Comparison of ENCODE assay signal across 16 cellular contexts in the genomic region with DNA sequence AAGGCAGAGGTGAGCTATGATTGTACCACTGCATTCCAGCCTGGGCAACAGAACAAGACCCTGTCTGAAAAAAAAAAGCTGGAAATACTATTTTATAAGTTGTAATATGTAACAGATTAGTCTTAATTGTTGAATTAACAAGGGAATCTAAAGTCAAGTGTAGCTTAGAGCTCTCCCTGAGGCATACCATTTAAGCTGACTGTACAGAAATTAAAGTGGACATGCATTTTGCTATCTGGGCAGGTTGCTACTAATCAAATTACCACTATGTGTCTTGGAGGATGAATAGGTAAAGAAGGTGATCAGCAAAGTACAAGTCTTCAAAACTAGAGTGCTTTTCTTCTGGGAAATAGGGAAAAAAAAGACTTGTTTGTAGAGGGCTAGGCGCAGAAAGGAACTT.
DNase-seq lines count a peak whose midpoint lies in the region; ATAC-seq, FAIRE-seq and TF ChIP-seq lines count a peak whose summit lies in the region.
"Had no signal": no experiment of that assay in that cellular context is flagged by ENCODE, and none has a peak within 500 bp of the region (broad histone marks: within the 10 kb centered on the region; RNA-seq: fewer than 3 reads in every experiment).

No MANE protein-coding gene starts in this region.

- no peak overlapping the region for H3K27ac ChIP-seq in breast epithelium
- H3K27ac ChIP-seq: 22Rv1, BLaER1 had no signal

- H3K27me3 Mint-ChIP-seq in MCF 10A (ENCODE audit: insufficient read depth, unreplicated experiment) (no peaks in the 10 kb centered on the region), mesothelial cell of epicardium (ENCODE audit: low read depth) (no peaks in the 10 kb centered on the region)

- H3K4me3 ChIP-seq in breast epithelium (no peak overlapping the region), bronchial epithelial cell (ENCODE audit: low read depth, low read length) (no peak overlapping the region)
- H3K4me3 ChIP-seq: BLaER1 had no signal

- H3K27me3 ChIP-seq in breast epithelium (no peaks in the 10 kb centered on the region), bronchial epithelial cell (ENCODE audit: control insufficient read depth, insufficient read depth, low read length) (no peaks in the 10 kb centered on the region)
- H3K27me3 ChIP-seq: BLaER1 had no signal

- H3K4me1 Mint-ChIP-seq in MCF 10A (ENCODE audit: insufficient read depth, unreplicated experiment) (peaks cover 56% of the 10 kb centered on the region), mesothelial cell of epicardium (peaks cover 61% of the 10 kb centered on the region)
- H3K4me1 Mint-ChIP-seq: CD8-positive, alpha-beta memory T cell had no signal

- no peak for ATAC-seq in HG03045 (IDR thresholded peaks at IDR 0.05; ENCODE audit: unreplicated experiment)
- ATAC-seq: HCT116 had no signal

- POLR2A ChIA-PET in MCF 10A (lab: Yijun Ruan, JAX), result interaction anchor here (1.1 to 1.6 kb wide), 2 partner anchors 75 to 316 kb away, joined by 3 to 4 read pairs; partner anchors contain the start of gene PGRMC2

- CTCF ChIA-PET in MCF 10A (lab: Yijun Ruan, JAX), result interaction anchor here (1.1 to 1.3 kb wide), 2 partner anchors 33 to 38 kb away, joined by 5 to 7 read pairs; no protein-coding TSS in a partner anchor

- H3K4me3 Mint-ChIP-seq in MCF 10A (ENCODE audit: unreplicated experiment) (no peak overlapping the region), mesothelial cell of epicardium (no peak overlapping the region)
- H3K4me3 Mint-ChIP-seq: CD8-positive, alpha-beta memory T cell had no signal

- no TSS peak for BruUV-seq in MCF 10A (replicated peaks; lab: Mats Ljungman, UMichigan)

- H3K36me3 ChIP-seq in breast epithelium (no peaks in the 10 kb centered on the region), bronchial epithelial cell (ENCODE audit: control insufficient read depth, insufficient read depth, low read length) (no peaks in the 10 kb centered on the region)
- H3K36me3 ChIP-seq: BLaER1 had no signal

- H3K4me1 ChIP-seq in breast epithelium, result no peaks in the 10 kb centered on the region
- H3K4me1 ChIP-seq: BLaER1 had no signal

- H3K9me3 ChIP-seq in breast epithelium, result no peaks in the 10 kb centered on the region
- H3K9me3 ChIP-seq: BLaER1, Caco-2 had no signal

- no peak for FAIRE-seq in bronchial epithelial cell (lab: Jason Lieb, UNC)
- FAIRE-seq: H54 had no signal

- DNase-seq in MCF 10A (ENCODE audit: unreplicated experiment), result no peak
- no peak for DNase-seq in breast epithelium (ENCODE audit: low spot score in 2 of 2)
- peak; percentile 8 for DNase-seq in bronchial epithelial cell (ENCODE audit: low read depth)
- DNase-seq in mesothelial cell of epicardium (ENCODE audit: low spot score in 2 of 2, unreplicated experiment in 2 of 2), result no peak
- DNase-seq in H4 (ENCODE audit: low spot score), result no peak
- no peak for DNase-seq in activated effector memory CD4-positive, alpha-beta T cell treated with Interleukin-2 at 50 U/mL for 16 hours
- DNase-seq: AML-193; Caco-2; CD8-positive, alpha-beta memory T cell; DMS53; GF-D8 had no signal

- intact Hi-C loops in MCF 10A (cut with micrococcal nuclease) (no loop called here), breast epithelium (cut with DNase I; ENCODE audit: low total_unique reads) (no loop called here)

- no peak for TF ChIP-seq POLR2A in breast epithelium (IDR thresholded peaks at IDR 0.05)

- H3K9me3 Mint-ChIP-seq in MCF 10A (ENCODE audit: unreplicated experiment) (no peaks in the 10 kb centered on the region), mesothelial cell of epicardium (no peaks in the 10 kb centered on the region)
- H3K9me3 Mint-ChIP-seq: CD8-positive, alpha-beta memory T cell had no signal

- peak overlapping the region; percentile 29 for H3K27ac Mint-ChIP-seq in MCF 10A (ENCODE audit: low read depth, unreplicated experiment)
- peak overlapping the region; percentile 74 for H3K27ac Mint-ChIP-seq in mesothelial cell of epicardium
- H3K27ac Mint-ChIP-seq: CD8-positive, alpha-beta memory T cell had no signal

- TF ChIP-seq CTCF in MCF 10A (IDR thresholded peaks at IDR 0.05; ENCODE audit: unreplicated experiment) (no peak), breast epithelium (IDR thresholded peaks at IDR 0.05) (no peak), bronchial epithelial cell (IDR thresholded peaks at IDR 0.05; ENCODE audit: insufficient read depth, low read length, severe bottlenecking) (no peak), mesothelial cell of epicardium (IDR thresholded peaks at IDR 0.05; ENCODE audit: unreplicated experiment) (no peak)

- H3K36me3 Mint-ChIP-seq in MCF 10A (ENCODE audit: insufficient read depth, unreplicated experiment) (no peaks in the 10 kb centered on the region), mesothelial cell of epicardium (no peaks in the 10 kb centered on the region)
- H3K36me3 Mint-ChIP-seq: CD8-positive, alpha-beta memory T cell had no signal
